ENCODE assay signal across 9 cellular contexts in the genomic region with DNA sequence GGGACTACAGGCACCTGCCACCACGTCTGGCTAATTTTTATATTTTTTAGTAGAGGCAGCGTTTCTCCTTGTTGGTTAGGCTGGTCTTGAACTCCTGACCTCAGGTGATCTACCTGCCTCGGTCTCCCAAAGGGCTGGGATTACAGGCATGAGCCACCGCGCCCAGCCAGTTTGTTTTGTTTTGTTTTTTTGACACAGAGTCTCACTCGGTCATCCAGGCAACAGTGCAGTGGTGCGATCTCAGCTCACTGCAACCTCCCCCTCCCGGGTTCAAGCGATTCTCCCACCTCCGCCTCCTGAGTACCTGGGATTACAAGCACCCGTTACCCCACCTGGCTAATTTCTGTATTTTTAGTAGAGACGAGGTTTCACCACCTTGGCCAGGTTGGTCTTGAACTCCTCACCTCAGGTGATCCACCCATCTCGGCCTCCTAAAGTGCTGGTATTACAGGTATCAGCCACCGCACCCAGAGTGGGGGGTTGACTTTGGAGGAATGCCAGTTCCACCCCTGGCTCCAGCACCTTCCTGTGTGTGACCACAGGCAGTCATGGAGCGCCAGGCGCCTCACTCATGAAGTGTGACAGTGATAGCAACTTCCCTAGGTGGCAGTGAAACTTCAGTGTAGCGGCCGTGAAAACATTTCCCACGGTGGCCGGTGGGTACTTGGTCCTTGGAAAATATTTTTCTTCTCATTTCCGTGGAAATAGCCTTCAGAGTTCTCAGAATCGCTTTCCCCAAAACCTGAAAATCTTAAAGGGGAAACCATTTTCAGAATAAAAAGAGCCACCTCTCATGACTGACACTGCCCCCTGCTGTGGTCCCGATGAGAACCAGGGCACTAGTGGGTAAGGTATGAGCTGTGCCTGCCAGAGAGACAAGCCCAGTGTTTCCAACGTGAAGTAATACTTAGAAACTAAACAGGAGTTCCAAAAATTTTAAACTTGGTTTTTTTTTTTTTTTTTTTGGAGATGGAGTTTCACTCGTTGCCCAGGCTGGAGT. TPM values are rescaled to one million over a fixed set of nuclear protein-coding genes. Genes with fewer than 3 reads are reported as not detected.
DNase-seq lines count a peak whose midpoint lies in the region; ATAC-seq and TF ChIP-seq lines count a peak whose summit lies in the region.
"Had no signal": no experiment of that assay in that cellular context is flagged by ENCODE, and none has a peak within 500 bp of the region (broad histone marks: within the 10 kb centered on the region; RNA-seq: fewer than 3 reads in every experiment).

No MANE protein-coding gene starts in this region.

- BruUV-seq in OCI-LY7 (replicated peaks; lab: Mats Ljungman, UMichigan) = no TSS peak

- ATAC-seq in HG02571 (IDR thresholded peaks at IDR 0.05; ENCODE audit: unreplicated experiment) = no peak

- H3K9me3 ChIP-seq in OCI-LY7 (ENCODE audit: low read length) (no peaks in the 10 kb centered on the region), endodermal cell (ENCODE audit: control insufficient read depth, low read length) (peaks cover 27% of the 10 kb centered on the region), thyroid gland (no peaks in the 10 kb centered on the region)

- TF ChIP-seq POLR2A in thyroid gland (IDR thresholded peaks at IDR 0.05) = no peak

- H2AFZ ChIP-seq in OCI-LY7 (ENCODE audit: low read length) = no peak overlapping the region

- H3K9me2 ChIP-seq in OCI-LY7 (ENCODE audit: insufficient read depth, low read length) = no peaks in the 10 kb centered on the region

- no peak overlapping the region for H3K27ac Mint-ChIP-seq in endodermal cell

- H3K9ac ChIP-seq in endodermal cell (ENCODE audit: extremely low read depth, low read length, poor library complexity, severe bottlenecking) = no peak overlapping the region

- CTCF ChIA-PET in OCI-LY7 (lab: Charles Lee; ENCODE audit: unreplicated experiment) = no interaction called here

- H3K36me3 Mint-ChIP-seq in endodermal cell (ENCODE audit: low read depth) = peaks cover 49% of the 10 kb centered on the region

- peaks cover 26% of the 10 kb centered on the region for H3K9me3 Mint-ChIP-seq in endodermal cell

- H3K4me2 ChIP-seq in OCI-LY7 (ENCODE audit: low read length) = no peak overlapping the region

- H3K4me1 ChIP-seq in OCI-LY7 (ENCODE audit: insufficient read depth, low read length, poor library complexity, severe bottlenecking) (no peaks in the 10 kb centered on the region), endodermal cell (ENCODE audit: control insufficient read depth, insufficient read depth, low read length) (no peaks in the 10 kb centered on the region), thyroid gland (no peaks in the 10 kb centered on the region)

- H3K4me3 ChIP-seq in OCI-LY7 (ENCODE audit: low read depth, low read length, poor library complexity, severe bottlenecking) (no peak overlapping the region), endodermal cell (ENCODE audit: low read length) (no peak overlapping the region), thyroid gland (replicated peaks in 1 of 3) (no peak overlapping the region)

- no peak overlapping the region for H3K4me3 Mint-ChIP-seq in endodermal cell

- peak; percentile 28 for DNase-seq in activated naive CD4-positive, alpha-beta T cell treated with Interleukin-2 at 50 U/mL for 16 hours
- DNase-seq in activated naive CD4-positive, alpha-beta T cell treated with anti-CD3 and anti-CD28 coated beads, Interleukin-2, amount 50 U/mL, for 16 hours = no peak
- DNase-seq in OCI-LY7 (ENCODE audit: low spot score) (peak; percentile 19), endodermal cell (peak; percentile 67), thyroid gland (peak; percentile 37 to 54), glomerular visceral epithelial cell (ENCODE audit: extremely low spot score) (no peak), NCI-H187 (lab: John Stamatoyannopoulos, UW) (no peak)
- DNase-seq: NCI-H1694 had no signal

- no peaks in the 10 kb centered on the region for H3K79me2 ChIP-seq in OCI-LY7 (ENCODE audit: insufficient read depth, low read depth, low read length)

- no peaks in the 10 kb centered on the region for H3K27me3 ChIP-seq in endodermal cell (ENCODE audit: control insufficient read depth, insufficient read depth, low read length, poor library complexity, severe bottlenecking)
- no peaks in the 10 kb centered on the region for H3K27me3 ChIP-seq in thyroid gland

- H3K27me3 Mint-ChIP-seq in endodermal cell (ENCODE audit: insufficient read depth) = peaks cover 29% of the 10 kb centered on the region

- no peak overlapping the region for H3K27ac ChIP-seq in OCI-LY7 (ENCODE audit: low read depth, low read length, poor library complexity, severe bottlenecking)
- H3K27ac ChIP-seq in endodermal cell (ENCODE audit: low read depth, low read length) = no peak overlapping the region
- H3K27ac ChIP-seq in thyroid gland = no peak overlapping the region

- no peaks in the 10 kb centered on the region for H4K20me1 ChIP-seq in OCI-LY7 (ENCODE audit: insufficient read depth, low read length)

- peaks cover 8% of the 10 kb centered on the region for H3K4me1 Mint-ChIP-seq in endodermal cell

- H3K36me3 ChIP-seq in OCI-LY7 (ENCODE audit: insufficient read depth, low read length) = no peaks in the 10 kb centered on the region
- H3K36me3 ChIP-seq in endodermal cell (ENCODE audit: control insufficient read depth, insufficient read depth, low read length) = peaks cover 25% of the 10 kb centered on the region
- H3K36me3 ChIP-seq in thyroid gland = no peaks in the 10 kb centered on the region

- WGBS in endodermal cell (ENCODE audit: insufficient coverage in 1 of 2, insufficient read length in 1 of 2), 2 experiments = 89 to 93% methylated on average over 23 to 25 of the region's 25 CpGs
- WGBS in thyroid gland, 2 donors = 47 to 58% methylated on average over 25 of the region's 25 CpGs

- TF ChIP-seq CTCF in OCI-LY7 (conservative IDR thresholded peaks at IDR 0.05; ENCODE audit: low read length) (peak; percentile 66), endodermal cell (conservative IDR thresholded peaks at IDR 0.05) (no peak), thyroid gland (IDR thresholded peaks at IDR 0.05) (no peak)

- intact Hi-C loops in OCI-LY7 (cut with micrococcal nuclease; ENCODE audit: unreplicated experiment) (loop anchor here (5.0 kb wide), 1 partner anchor 238 kb away; no protein-coding TSS in a partner anchor), thyroid gland (cut with DNase I) (no loop called here)

- POLR2A ChIA-PET in OCI-LY7 (lab: Charles Lee) = no interaction called here

RNA-seq across cellular contexts. Expression of a gene that starts 48.6 kb away (rescaled TPM):
- total RNA-seq in OCI-LY7 (2014; rRNA removed; shearing (Covaris generic)) = 38.1 and 45.7 TPM in 2 replicates
- total RNA-seq in OCI-LY7 (2022) (62.2 and 73.8 TPM in 2 replicates), endodermal cell (10 to 100 TPM; 26.7 to 33.5 TPM), thyroid gland (10 to 100 TPM in 2 of 4 donors, 1 to 10 TPM in 2; 8.1 to 13.2 (median 10.9) TPM)
- polyA plus RNA-seq in endodermal cell (2013, experiment 1 of 2) = 9.5 TPM
- polyA plus RNA-seq in endodermal cell (2013, experiment 2 of 2) = 9.6 TPM

Comparison
In these comparisons a context has a peak if more than half of its experiments do, and no peak if none do; other contexts are left out.
1. DNase-seq: peak in activated naive CD4-positive, alpha-beta T cell treated with Interleukin-2 at 50 U/mL for 16 hours (single experiment), OCI-LY7 (single experiment), endodermal cell (single experiment) and thyroid gland (2 of 2); none in activated naive CD4-positive, alpha-beta T cell treated with anti-CD3 and anti-CD28 coated beads, Interleukin-2, amount 50 U/mL, for 16 hours (single experiment), glomerular visceral epithelial cell (single experiment) and NCI-H187 (0 of 2).